ENCODE assay signal across 1 cellular context in genomic region chr14:23051482-23051881, GRCh38.
TF ChIP-seq lines count a peak whose summit lies in the region.

No MANE protein-coding gene starts in this region.

TF ChIP-seq in HepG2, 621 proteins besides CTCF, POLR2A, EP300 and RAD21:
- no peak for TF ChIP-seq HMGA1 (CRISPR knock-in tag; conservative IDR thresholded peaks at IDR 0.05)
- TF ChIP-seq NONO (IDR thresholded peaks at IDR 0.05) = no peak
- peak; percentile 8; the same call in 1 of the 2 replicates for TF ChIP-seq NONO (CRISPR knock-in tag; conservative IDR thresholded peaks at IDR 0.05)
- no peak for TF ChIP-seq KAT2B (IDR thresholded peaks at IDR 0.05; ENCODE audit: borderline replicate concordance, low read depth, low read length)
- no peak for TF ChIP-seq DNMT3B (CRISPR knock-in tag; conservative IDR thresholded peaks at IDR 0.05)
- TF ChIP-seq PAX8 (CRISPR knock-in tag; IDR thresholded peaks at IDR 0.05; ENCODE audit: borderline replicate concordance) = no peak
- no peak for TF ChIP-seq ZNF891 (CRISPR knock-in tag; IDR thresholded peaks at IDR 0.05)
- no peak for TF ChIP-seq ZNF138 (CRISPR knock-in tag; IDR thresholded peaks at IDR 0.05; ENCODE audit: low read depth)
- TF ChIP-seq AGO2 (optimal IDR thresholded peaks at IDR 0.05; ENCODE audit: low read depth, low read length) = no peak
- no peak for TF ChIP-seq HMGXB3 (CRISPR knock-in tag; IDR thresholded peaks at IDR 0.05; ENCODE audit: borderline replicate concordance)
- no peak for TF ChIP-seq MTF2 (CRISPR knock-in tag; IDR thresholded peaks at IDR 0.05; ENCODE audit: borderline replicate concordance)
- TF ChIP-seq ZNF276 (CRISPR knock-in tag; IDR thresholded peaks at IDR 0.05; ENCODE audit: low read depth) = no peak
- no peak for TF ChIP-seq ZNF207 (IDR thresholded peaks at IDR 0.05; ENCODE audit: borderline replicate concordance)
- TF ChIP-seq MNT (IDR thresholded peaks at IDR 0.05) = peak; percentile 92
